Comparison of ENCODE assay signal across 8 cellular contexts in the genomic region with DNA sequence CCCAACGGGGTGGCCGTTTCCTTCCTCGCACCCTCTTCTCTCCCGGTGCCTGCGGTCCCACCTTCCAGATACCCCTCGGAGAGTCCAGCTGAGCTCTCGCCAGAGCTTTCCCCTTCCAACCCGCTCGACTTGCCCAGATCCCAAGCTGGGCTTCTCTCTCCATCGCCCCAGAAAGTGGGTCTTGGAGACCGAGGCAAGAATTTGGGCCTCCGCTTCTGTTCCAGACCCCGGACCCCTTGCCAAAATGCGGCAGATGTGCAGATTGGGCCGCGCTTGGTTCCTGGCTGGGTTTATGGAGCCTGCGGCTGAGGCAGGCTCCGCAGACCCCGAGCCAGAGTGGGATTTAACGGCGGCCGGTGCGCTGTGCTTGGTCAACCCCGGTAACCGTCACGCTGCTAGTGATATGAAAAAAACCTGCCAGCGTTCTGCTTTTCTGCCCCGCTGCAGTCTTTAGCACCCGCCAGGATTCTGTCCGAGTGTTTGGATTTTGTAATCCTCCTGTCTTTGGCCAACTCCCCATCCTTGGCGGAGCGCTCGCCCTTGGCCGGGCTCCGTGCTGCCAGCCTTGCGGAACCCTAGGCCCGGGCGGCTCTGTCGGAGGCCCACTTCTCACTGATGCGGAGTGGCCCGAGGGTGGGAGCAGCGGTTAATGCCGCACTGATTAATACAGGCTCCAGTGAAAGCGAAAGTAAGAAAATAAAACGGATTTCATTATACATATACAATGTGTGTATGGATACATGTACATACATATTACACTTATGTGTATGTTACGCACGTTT.
A peak's percentile ranks its signal among the peaks of the same experiment; 100 is the strongest.
DNase-seq lines count a peak whose midpoint lies in the region; ATAC-seq and TF ChIP-seq lines count a peak whose summit lies in the region.

No MANE protein-coding gene starts in this region.

- H3K9ac ChIP-seq in endocrine pancreas (ENCODE audit: control insufficient read depth, insufficient read depth, low read length), result no peak overlapping the region

- POLR2A ChIA-PET in AG04449 (lab: Yijun Ruan, JAX), result interaction anchor here (0.6 to 2.1 kb wide), 19 partner anchors 11 to 1139 kb away, joined by 3 to 20 read pairs (median 4); partner anchors contain the start of genes PEX12, RASL10B, SLFN12 and SLFN13

- peaks cover 55% of the 10 kb centered on the region for H3K4me1 Mint-ChIP-seq in stimulated activated memory B cell treated with anti-CD40 and anti-IgM and Interleukin-4, amounts not matched to agents 10 μg/mL and 1 μg/mL and 100 μg/mL, for 72 hours

- CTCF ChIA-PET in AG04449 (lab: Yijun Ruan, JAX), result interaction anchor here (0.8 to 1.0 kb wide), 3 partner anchors 164 to 435 kb away, joined by 3 read pairs; no protein-coding TSS in a partner anchor

- peak overlapping the region; percentile 92 for H3K4me3 ChIP-seq in AG04449 (ENCODE audit: low read depth, low read length)
- H3K4me3 ChIP-seq in endocrine pancreas (ENCODE audit: control insufficient read depth, insufficient read depth, low read length), result peak overlapping the region; percentile 43

- H3K27ac Mint-ChIP-seq in stimulated activated memory B cell treated with anti-CD40 and anti-IgM and Interleukin-4, amounts not matched to agents 10 μg/mL and 1 μg/mL and 100 μg/mL, for 72 hours, result peak overlapping the region; percentile 89

- peak; percentile 78 for ATAC-seq in stimulated activated memory B cell treated with anti-CD40 and anti-IgM and Interleukin-4, amounts not matched to agents 10 μg/mL and 1 μg/mL and 100 μg/mL, for 72 hours
- no peak for ATAC-seq in HG03571 (IDR thresholded peaks at IDR 0.05; ENCODE audit: unreplicated experiment)

- H3K36me3 Mint-ChIP-seq in stimulated activated memory B cell treated with anti-CD40 and anti-IgM and Interleukin-4, amounts not matched to agents 10 μg/mL and 1 μg/mL and 100 μg/mL, for 72 hours, result peaks cover 22% of the 10 kb centered on the region

- H3K27me3 Mint-ChIP-seq in stimulated activated memory B cell treated with anti-CD40 and anti-IgM and Interleukin-4, amounts not matched to agents 10 μg/mL and 1 μg/mL and 100 μg/mL, for 72 hours, result no peaks in the 10 kb centered on the region

- no peaks in the 10 kb centered on the region for H3K4me1 ChIP-seq in endocrine pancreas (ENCODE audit: control insufficient read depth, insufficient read depth, low read length)

- H3K9me3 Mint-ChIP-seq in stimulated activated memory B cell treated with anti-CD40 and anti-IgM and Interleukin-4, amounts not matched to agents 10 μg/mL and 1 μg/mL and 100 μg/mL, for 72 hours, result peaks cover 9% of the 10 kb centered on the region

- H3K36me3 ChIP-seq in endocrine pancreas (ENCODE audit: control insufficient read depth, insufficient read depth, low read length), result no peaks in the 10 kb centered on the region

- H3K4me3 Mint-ChIP-seq in stimulated activated memory B cell treated with anti-CD40 and anti-IgM and Interleukin-4, amounts not matched to agents 10 μg/mL and 1 μg/mL and 100 μg/mL, for 72 hours, result peak overlapping the region; percentile 97

- no peaks in the 10 kb centered on the region for H3K9me3 ChIP-seq in endocrine pancreas (ENCODE audit: control insufficient read depth, low read length)

- peaks cover 9% of the 10 kb centered on the region for H3K27me3 ChIP-seq in endocrine pancreas (ENCODE audit: control insufficient read depth, insufficient read depth, low read length)

- TF ChIP-seq CTCF in AG04449 (IDR thresholded peaks at IDR 0.05; ENCODE audit: insufficient read depth, low read length, missing control alignments), result no peak

- DNase-seq in AG04449 (ENCODE audit: low read depth, low spot score) (no peak), GM19238 (ENCODE audit: insufficient read length, low spot score) (peak; percentile 13), NCI-H187 (lab: John Stamatoyannopoulos, UW) (peak; percentile 46 to 65), midbrain (lab: John Stamatoyannopoulos, UW) (peak; percentile 35)
- DNase-seq in activated CD8-positive, alpha-beta memory T cell treated with anti-CD3 and anti-CD28 coated beads for 48 hours (ENCODE audit: low read depth in 2 of 3, low spot score in 2 of 3), result peak; percentile 29 to 41 (median 36)
